1 cellular context compared by ENCODE assay signal in genomic region chr21:38352536-38353219, GRCh38.
A peak's percentile ranks its signal among the peaks of the same experiment; 100 is the strongest.
TF ChIP-seq lines count a peak whose summit lies in the region.

No MANE protein-coding gene starts in this region.

TF ChIP-seq in K562, 482 proteins besides CTCF, POLR2A, EP300 and RAD21 (continued from another document):
- TF ChIP-seq PBX2 (CRISPR knock-in tag; IDR thresholded peaks at IDR 0.05; ENCODE audit: low read depth), result no peak
- no peak for TF ChIP-seq PBX2 (tag; conservative IDR thresholded peaks at IDR 0.05; ENCODE audit: low read depth)
- TF ChIP-seq ARID2 (IDR thresholded peaks at IDR 0.05), result peak; percentile 29; the same call in 1 of the 2 replicates
- 0 out of 2 replicates have a peak, but pooled peaks have one; percentile 29 for TF ChIP-seq RB1 (IDR thresholded peaks at IDR 0.05; ENCODE audit: low read depth)
